Comparison of ENCODE assay signal across 20 cellular contexts in genomic region chr12:63083046-63083445, GRCh38.
DNase-seq lines count a peak whose midpoint lies in the region; TF ChIP-seq lines count a peak whose summit lies in the region.
"Had no signal": no experiment of that assay in that cellular context is flagged by ENCODE, and none has a peak within 500 bp of the region (broad histone marks: within the 10 kb centered on the region; RNA-seq: fewer than 3 reads in every experiment).

No MANE protein-coding gene starts in this region.

- no peak overlapping the region for H3K27ac Mint-ChIP-seq in type B pancreatic cell

- no peaks in the 10 kb centered on the region for H3K36me3 Mint-ChIP-seq in type B pancreatic cell

- no peak overlapping the region for H3K4me3 ChIP-seq in hepatocyte
- H3K4me3 ChIP-seq: MG63 had no signal

- no peaks in the 10 kb centered on the region for H3K9me3 Mint-ChIP-seq in type B pancreatic cell

- H3K4me2 ChIP-seq in hepatocyte = peak overlapping the region; percentile 39

- H3K27me3 ChIP-seq in hepatocyte = no peaks in the 10 kb centered on the region
- H3K27me3 ChIP-seq: MG63 had no signal

- no peaks in the 10 kb centered on the region for H3K9me3 ChIP-seq in hepatocyte (ENCODE audit: low read depth)
- H3K9me3 ChIP-seq: MG63 had no signal

- peaks cover 5% of the 10 kb centered on the region for H3K27me3 Mint-ChIP-seq in type B pancreatic cell

- H3K4me1 ChIP-seq in hepatocyte (ENCODE audit: insufficient read depth) = peaks cover 24% of the 10 kb centered on the region

- no peaks in the 10 kb centered on the region for H4K20me1 ChIP-seq in hepatocyte (ENCODE audit: insufficient read depth, poor library complexity, severe bottlenecking)

- no peak overlapping the region for H2AFZ ChIP-seq in hepatocyte

- H3K9me2 ChIP-seq in hepatocyte (replicated peaks; ENCODE audit: insufficient read depth) = no peaks in the 10 kb centered on the region

- H3K36me3 ChIP-seq in hepatocyte (replicated peaks; ENCODE audit: insufficient read depth, low read depth) = no peaks in the 10 kb centered on the region
- H3K36me3 ChIP-seq: MG63 had no signal

- H3K79me2 ChIP-seq in hepatocyte = no peaks in the 10 kb centered on the region

- H3K4me3 Mint-ChIP-seq in type B pancreatic cell = no peak overlapping the region

- DNase-seq in DMS53 (lab: John Stamatoyannopoulos, UW) = peak; percentile 53
- no peak for DNase-seq in DMS53 treated with DMSO at 0.1 percent for 48 hours (lab: John Stamatoyannopoulos, UW; ENCODE audit: unreplicated experiment)
- peak; percentile 38 for DNase-seq in hepatocyte (ENCODE audit: low spot score)
- DNase-seq in mucosa of gallbladder (ENCODE audit: low spot score) = peak; percentile 54
- DNase-seq in middle frontal gyrus (ENCODE audit: extremely low spot score, low spot score) = no peak
- DNase-seq in type B pancreatic cell (ENCODE audit: extremely low spot score, unreplicated experiment) = no peak
- no peak for DNase-seq in GM20000 (ENCODE audit: low spot score)
- DNase-seq: ACHN, DMS153, KBM-7, MG63, NCI-H1694 treated with DMSO at 0.1 percent for 48 hours, NCI-H2081, NCI-H2171, NCI-H226, NCI-H510A, NCI-H69, Right ventricle myocardium superior, RPMI8226 had no signal

- TF ChIP-seq CTCF in hepatocyte (IDR thresholded peaks at IDR 0.05; ENCODE audit: poor library complexity) = no peak
- TF ChIP-seq CTCF in type B pancreatic cell (conservative IDR thresholded peaks at IDR 0.05) = no peak
- no peak for TF ChIP-seq CTCF in GM20000 (IDR thresholded peaks at IDR 0.05; ENCODE audit: extremely low read depth, missing control alignments)

- H3K27ac ChIP-seq in hepatocyte = peak overlapping the region; percentile 32
- H3K27ac ChIP-seq: 22Rv1 had no signal

- peaks cover 14% of the 10 kb centered on the region for H3K4me1 Mint-ChIP-seq in type B pancreatic cell (ENCODE audit: unreplicated experiment)

- 49% methylated on average over 2 of the region's 2 CpGs for WGBS in hepatocyte (ENCODE audit: low lambda C conversion rate, missing lambda C conversion rate)

Comparison
In these comparisons a context has a peak if more than half of its experiments do, and no peak if none do; other contexts are left out.
1. DNase-seq: peak in DMS53 (single experiment), hepatocyte (single experiment) and mucosa of gallbladder (single experiment); none in DMS53 treated with DMSO at 0.1 percent for 48 hours (single experiment), middle frontal gyrus (single experiment), type B pancreatic cell (single experiment) and GM20000 (single experiment).